In genomic region chr9:84123648-84124406, GRCh38 we compare ENCODE assay signal across 14 cellular contexts.
DNase-seq lines count a peak whose midpoint lies in the region; ATAC-seq lines count a peak whose summit lies in the region.
"Had no signal": no experiment of that assay in that cellular context is flagged by ENCODE, and none has a peak within 500 bp of the region (broad histone marks: within the 10 kb centered on the region; RNA-seq: fewer than 3 reads in every experiment).

No MANE protein-coding gene starts in this region.

- no peaks in the 10 kb centered on the region for H3K4me1 Mint-ChIP-seq in activated naive CD4-positive, alpha-beta T cell treated with anti-CD3 and anti-CD28 coated beads for 36 hours (ENCODE audit: low read depth)
- H3K4me1 Mint-ChIP-seq in immature natural killer cell = peaks cover 0 to 5% of the 10 kb centered on the region in 2 donors

- H3K4me3 Mint-ChIP-seq in activated naive CD4-positive, alpha-beta T cell treated with anti-CD3 and anti-CD28 coated beads for 36 hours = no peak overlapping the region
- H3K4me3 Mint-ChIP-seq in immature natural killer cell = peak overlapping the region in 1 of 5 donors; percentile 0
- H3K4me3 Mint-ChIP-seq: memory B cell had no signal

- H3K27me3 Mint-ChIP-seq in activated naive CD4-positive, alpha-beta T cell treated with anti-CD3 and anti-CD28 coated beads for 36 hours (ENCODE audit: low read depth) = peaks cover 21% of the 10 kb centered on the region
- peaks cover 2 to 9% (median 6%) of the 10 kb centered on the region in 3 donors for H3K27me3 Mint-ChIP-seq in immature natural killer cell (ENCODE audit: low read depth in 3 of 3)

- DNase-seq in UCSD-AML1 (lab: John Stamatoyannopoulos, UW; ENCODE audit: unreplicated experiment) (no peak), SHP77 treated with DMSO at 0.1 percent for 48 hours (lab: John Stamatoyannopoulos, UW) (no peak), immature natural killer cell (no peak)
- no peak for DNase-seq in activated naive CD4-positive, alpha-beta T cell treated with anti-CD3 and anti-CD28 coated beads for 36 hours
- DNase-seq: activated CD4-positive, alpha-beta T cell treated with anti-CD3 and anti-CD28 coated beads, Interleukin-2, amount 50 U/mL, for 1 hour; AML-193; NCI-H2081 treated with DMSO at 0.1 percent for 48 hours; Right ventricle myocardium superior; sigmoid colon had no signal

- intact Hi-C loops in activated naive CD4-positive, alpha-beta T cell treated with anti-CD3 and anti-CD28 coated beads for 36 hours (cut with micrococcal nuclease) = no loop called here

- H3K9me3 Mint-ChIP-seq in activated naive CD4-positive, alpha-beta T cell treated with anti-CD3 and anti-CD28 coated beads for 36 hours = no peaks in the 10 kb centered on the region
- no peaks in the 10 kb centered on the region for H3K9me3 Mint-ChIP-seq in immature natural killer cell

- H3K36me3 Mint-ChIP-seq in activated naive CD4-positive, alpha-beta T cell treated with anti-CD3 and anti-CD28 coated beads for 36 hours (ENCODE audit: low read depth) = no peaks in the 10 kb centered on the region
- H3K36me3 Mint-ChIP-seq in immature natural killer cell = peaks cover 0 to 4% (median 0%) of the 10 kb centered on the region in 3 donors
- H3K36me3 Mint-ChIP-seq: memory B cell had no signal

- CTCF ChIA-PET in activated naive CD4-positive, alpha-beta T cell treated with anti-CD3 and anti-CD28 coated beads for 36 hours (lab: Charles Lee) = interaction anchor here (0.7 kb wide), 1 partner anchor 16 kb away, joined by 5 read pairs; no protein-coding TSS in a partner anchor

- H3K27ac Mint-ChIP-seq in activated naive CD4-positive, alpha-beta T cell treated with anti-CD3 and anti-CD28 coated beads for 36 hours = no peak overlapping the region
- no peak overlapping the region for H3K27ac Mint-ChIP-seq in immature natural killer cell
- H3K27ac Mint-ChIP-seq: memory B cell had no signal

- peak; percentile 97 for ATAC-seq in GM18498 (IDR thresholded peaks at IDR 0.05; ENCODE audit: unreplicated experiment)
- peak; percentile 96 for ATAC-seq in GM19452 (IDR thresholded peaks at IDR 0.05; ENCODE audit: unreplicated experiment)
- ATAC-seq in HG02884 (IDR thresholded peaks at IDR 0.05; ENCODE audit: unreplicated experiment) = peak; percentile 98
- ATAC-seq in HG03571 (IDR thresholded peaks at IDR 0.05; ENCODE audit: unreplicated experiment) = peak; percentile 90
